ENCODE assay signal across 8 cellular contexts in the genomic region with DNA sequence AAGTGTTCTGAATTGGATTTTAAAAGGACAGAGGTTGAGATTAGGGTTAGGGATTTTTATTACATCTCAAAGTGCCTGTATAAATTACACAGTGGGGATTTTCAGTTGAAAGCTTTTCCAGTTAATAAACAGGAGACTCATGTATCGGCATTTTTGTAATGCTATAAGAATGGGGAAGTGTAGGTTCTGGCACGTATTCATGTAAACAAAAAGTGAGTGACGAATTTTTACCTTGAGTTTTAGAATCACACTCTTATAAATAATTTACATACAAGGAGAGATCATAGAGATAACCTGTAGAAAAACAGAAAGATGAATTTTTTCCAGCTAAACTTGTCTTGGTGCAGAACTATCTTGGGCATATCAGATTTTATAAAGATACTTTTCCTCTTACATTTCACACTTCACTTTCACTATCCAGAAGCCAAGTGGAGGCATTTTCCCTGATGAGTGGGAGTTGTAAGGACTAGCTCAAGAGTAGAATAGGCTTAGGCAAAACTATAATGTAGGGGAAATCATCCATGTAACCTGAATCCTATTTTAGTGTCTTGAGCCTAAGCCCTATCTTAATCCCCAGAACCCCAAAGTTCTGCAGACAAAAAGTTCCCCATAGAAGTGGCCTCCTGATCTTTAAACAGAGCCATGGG. TPM values are rescaled to one million over a fixed set of nuclear protein-coding genes. Genes with fewer than 3 reads are reported as not detected.
DNase-seq lines count a peak whose midpoint lies in the region; ATAC-seq and TF ChIP-seq lines count a peak whose summit lies in the region.

No MANE protein-coding gene starts in this region.

- TF ChIP-seq CTCF in fibroblast of villous mesenchyme (IDR thresholded peaks at IDR 0.05; ENCODE audit: insufficient read depth, low read depth, low read length) (no peak), upper lobe of left lung (IDR thresholded peaks at IDR 0.05) (no peak), H9 (conservative IDR thresholded peaks at IDR 0.05) (no peak), endothelial cell (IDR thresholded peaks at IDR 0.05; ENCODE audit: unreplicated experiment) (no peak)

- H3K56ac ChIP-seq in H9 (ENCODE audit: insufficient read length, low read depth, low read length) = no peak overlapping the region

- H3T11ph ChIP-seq in H9 (ENCODE audit: low read length) = no peak overlapping the region

- CTCF ChIA-PET in activated naive CD4-positive, alpha-beta T cell treated with anti-CD3 and anti-CD28 coated beads, Interleukin-2, amount 10 ng/mL, durations not matched to agents 7 days and 5 days (lab: Charles Lee) = interaction anchor here (1.1 kb wide), 1 partner anchor 21 kb away, joined by 4 read pairs; no protein-coding TSS in a partner anchor

- H3K4me1 ChIP-seq in upper lobe of left lung (peaks cover 21 to 36% (median 22%) of the 10 kb centered on the region in 4 donors), H9 (ENCODE audit: insufficient read depth, low read length) (no peaks in the 10 kb centered on the region)

- peak overlapping the region; percentile 53 for H3K4me3 Mint-ChIP-seq in activated naive CD4-positive, alpha-beta T cell treated with anti-CD3 and anti-CD28 coated beads, Interleukin-2, amount 10 ng/mL, durations not matched to agents 7 days and 5 days
- H3K4me3 Mint-ChIP-seq in T-helper 17 cell (peak overlapping the region; percentile 77), H9 (no peak overlapping the region), endothelial cell (ENCODE audit: unreplicated experiment) (no peak overlapping the region)

- H3K9me3 ChIP-seq in T-helper 17 cell (ENCODE audit: control insufficient read depth, low read length, poor library complexity, severe bottlenecking) = no peaks in the 10 kb centered on the region
- no peaks in the 10 kb centered on the region for H3K9me3 ChIP-seq in upper lobe of left lung
- no peaks in the 10 kb centered on the region for H3K9me3 ChIP-seq in H9 (ENCODE audit: control insufficient read depth, low read depth, low read length)

- H3K36me3 ChIP-seq in upper lobe of left lung = no peaks in the 10 kb centered on the region

- no peaks in the 10 kb centered on the region for H3K23me2 ChIP-seq in H9 (ENCODE audit: insufficient read length, low read depth, low read length, poor library complexity, severe bottlenecking)

- H3K79me1 ChIP-seq in H9 (ENCODE audit: insufficient read depth, low read depth, low read length, poor library complexity, severe bottlenecking) = no peaks in the 10 kb centered on the region

- H3K4me3 ChIP-seq in fibroblast of villous mesenchyme (ENCODE audit: low read depth, low read length) = no peak overlapping the region
- H3K4me3 ChIP-seq in upper lobe of left lung = no peak overlapping the region

- DNase-seq in activated naive CD4-positive, alpha-beta T cell treated with anti-CD3 and anti-CD28 coated beads, Interleukin-2, amount 10 ng/mL, durations not matched to agents 7 days and 5 days = no peak
- DNase-seq in activated naive CD4-positive, alpha-beta T cell treated with anti-CD3 and anti-CD28 coated beads, Interleukin-2, amount 50 U/mL, for 72 hours (ENCODE audit: low spot score in 2 of 2) = no peak
- no peak for DNase-seq in T-helper 17 cell
- DNase-seq in fibroblast of villous mesenchyme (ENCODE audit: low read depth) = peak; percentile 21
- no peak for DNase-seq in upper lobe of left lung
- DNase-seq in H9 = no peak
- no peak for DNase-seq in endothelial cell (ENCODE audit: low spot score)

- no peak overlapping the region for H2AFZ ChIP-seq in H9 (ENCODE audit: low read length)

- H3K27me3 Mint-ChIP-seq in activated naive CD4-positive, alpha-beta T cell treated with anti-CD3 and anti-CD28 coated beads, Interleukin-2, amount 10 ng/mL, durations not matched to agents 7 days and 5 days = no peaks in the 10 kb centered on the region
- no peaks in the 10 kb centered on the region for H3K27me3 Mint-ChIP-seq in T-helper 17 cell
- H3K27me3 Mint-ChIP-seq in H9 (ENCODE audit: low read depth) = no peaks in the 10 kb centered on the region
- H3K27me3 Mint-ChIP-seq in endothelial cell (ENCODE audit: unreplicated experiment) = no peaks in the 10 kb centered on the region

- H2BK20ac ChIP-seq in H9 (ENCODE audit: low read depth, low read length, poor library complexity, severe bottlenecking) = no peak overlapping the region

- TF ChIP-seq EP300 in upper lobe of left lung (IDR thresholded peaks at IDR 0.05) = peak in 2 of 4 donors; percentile 44 to 58

- TF ChIP-seq POLR2A in upper lobe of left lung (IDR thresholded peaks at IDR 0.05) = no peak

- no peak overlapping the region for H3K4me2 ChIP-seq in H9 (ENCODE audit: insufficient read depth, insufficient read length, low read length)

- no peak overlapping the region for H3K4ac ChIP-seq in H9 (ENCODE audit: low read depth, low read length)

- H4K20me1 ChIP-seq in H9 (ENCODE audit: control insufficient read depth, insufficient read depth, insufficient read length) = no peaks in the 10 kb centered on the region

- 10 to 19% methylated on average over 3 of the region's 3 CpGs for WGBS in upper lobe of left lung, 2 donors
- no CpG with 5 or more reads among the region's 3 CpGs for WGBS in H9 (ENCODE audit: extremely low coverage, insufficient read length, low lambda C conversion rate)

- no peak overlapping the region for H3K9ac ChIP-seq in H9 (ENCODE audit: extremely low read depth, insufficient read length, low read length)

- no peak overlapping the region for H2BK5ac ChIP-seq in H9 (ENCODE audit: insufficient read length, low read length)

- H4K91ac ChIP-seq in H9 (ENCODE audit: insufficient read length, low read depth, low read length) = no peak overlapping the region

- H3K27me3 ChIP-seq in upper lobe of left lung (no peaks in the 10 kb centered on the region), H9 (ENCODE audit: insufficient read depth, low read length) (no peaks in the 10 kb centered on the region)

- no peak overlapping the region for H2BK15ac ChIP-seq in H9 (ENCODE audit: low read depth, low read length)

- H4K5ac ChIP-seq in H9 (ENCODE audit: insufficient read length, low read depth, low read length) = no peak overlapping the region

- no peak overlapping the region for H2BK120ac ChIP-seq in H9 (ENCODE audit: low read depth, low read length, poor library complexity, severe bottlenecking)

- H2AK5ac ChIP-seq in H9 (ENCODE audit: insufficient read length, low read length) = no peak overlapping the region

- ATAC-seq in activated naive CD4-positive, alpha-beta T cell treated with anti-CD3 and anti-CD28 coated beads, Interleukin-2, amount 50 U/mL, for 72 hours = no peak
- ATAC-seq in T-helper 17 cell (no peak), upper lobe of left lung (ENCODE audit: low FRiP score in 2 of 2) (peak in 1 of 2 donors; percentile 12), HG02588 (IDR thresholded peaks at IDR 0.05; ENCODE audit: unreplicated experiment) (no peak)

- H3K18ac ChIP-seq in H9 (ENCODE audit: insufficient read length, low read depth, low read length) = no peak overlapping the region

- H4K8ac ChIP-seq in H9 (replicated peaks; ENCODE audit: insufficient read length, low read depth, low read length) = no peak overlapping the region

- no peak overlapping the region for H3K23ac ChIP-seq in H9 (ENCODE audit: insufficient read length, low read depth, low read length)

- peak overlapping the region; percentile 53 to 69 (median 58) for H3K27ac ChIP-seq in upper lobe of left lung
- H3K27ac ChIP-seq in H9 (ENCODE audit: insufficient read length, low read depth, low read length) = no peak overlapping the region

- peaks cover 12% of the 10 kb centered on the region for H3K9me3 Mint-ChIP-seq in activated naive CD4-positive, alpha-beta T cell treated with anti-CD3 and anti-CD28 coated beads, Interleukin-2, amount 10 ng/mL, durations not matched to agents 7 days and 5 days
- H3K9me3 Mint-ChIP-seq in activated naive CD4-positive, alpha-beta T cell treated with anti-CD3 and anti-CD28 coated beads, Interleukin-2, amount 50 U/mL, for 72 hours = peaks cover 0 to 7% of the 10 kb centered on the region in 2 donors
- no peaks in the 10 kb centered on the region for H3K9me3 Mint-ChIP-seq in H9
- H3K9me3 Mint-ChIP-seq in endothelial cell (ENCODE audit: unreplicated experiment) = no peaks in the 10 kb centered on the region

- H2BK12ac ChIP-seq in H9 (ENCODE audit: insufficient read length, low read depth, low read length) = no peak overlapping the region

- no peak overlapping the region for H3K14ac ChIP-seq in H9 (ENCODE audit: insufficient read depth, low read length)

- H3K4me1 Mint-ChIP-seq in activated naive CD4-positive, alpha-beta T cell treated with anti-CD3 and anti-CD28 coated beads, Interleukin-2, amount 10 ng/mL, durations not matched to agents 7 days and 5 days = peaks cover 87% of the 10 kb centered on the region
- H3K4me1 Mint-ChIP-seq in T-helper 17 cell (peaks cover 39% of the 10 kb centered on the region), H9 (peaks cover 4 to 10% of the 10 kb centered on the region in 2 experiments), endothelial cell (ENCODE audit: unreplicated experiment) (peaks cover 28% of the 10 kb centered on the region)

- H3K36me3 Mint-ChIP-seq in activated naive CD4-positive, alpha-beta T cell treated with anti-CD3 and anti-CD28 coated beads, Interleukin-2, amount 10 ng/mL, durations not matched to agents 7 days and 5 days = peaks cover 94% of the 10 kb centered on the region
- peaks cover 54 to 80% of the 10 kb centered on the region in 2 donors for H3K36me3 Mint-ChIP-seq in activated naive CD4-positive, alpha-beta T cell treated with anti-CD3 and anti-CD28 coated beads, Interleukin-2, amount 50 U/mL, for 72 hours
- peaks cover 3% of the 10 kb centered on the region for H3K36me3 Mint-ChIP-seq in T-helper 17 cell (ENCODE audit: low read depth)
- no peaks in the 10 kb centered on the region for H3K36me3 Mint-ChIP-seq in H9 (ENCODE audit: insufficient read depth in 1 of 3, low read depth in 3 of 3)
- H3K36me3 Mint-ChIP-seq in endothelial cell (ENCODE audit: low read depth, unreplicated experiment) = no peaks in the 10 kb centered on the region

- H3K79me2 ChIP-seq in H9 (ENCODE audit: insufficient read depth, low read length) = no peaks in the 10 kb centered on the region

- peak overlapping the region; percentile 66 for H3K27ac Mint-ChIP-seq in activated naive CD4-positive, alpha-beta T cell treated with anti-CD3 and anti-CD28 coated beads, Interleukin-2, amount 10 ng/mL, durations not matched to agents 7 days and 5 days
- H3K27ac Mint-ChIP-seq in activated naive CD4-positive, alpha-beta T cell treated with anti-CD3 and anti-CD28 coated beads, Interleukin-2, amount 50 U/mL, for 72 hours = peak overlapping the region in 1 of 2 donors; percentile 88
- H3K27ac Mint-ChIP-seq in T-helper 17 cell (peak overlapping the region; percentile 92), H9 (no peak overlapping the region), endothelial cell (ENCODE audit: unreplicated experiment) (no peak overlapping the region)

RNA-seq across cellular contexts. Expression of a gene that starts 42.0 kb away (rescaled TPM):
- 100 to 1,000 TPM in 1 of 2 donors, 10 to 100 TPM in 1; 83.0 to 158 TPM for total RNA-seq in activated naive CD4-positive, alpha-beta T cell treated with anti-CD3 and anti-CD28 coated beads, Interleukin-2, amount 50 U/mL, for 72 hours
- total RNA-seq in T-helper 17 cell (100 to 1,000 TPM; 150 to 170 TPM), fibroblast of villous mesenchyme (38.3 and 76.4 TPM in 2 replicates), upper lobe of left lung (100 to 1,000 TPM in 4 of 6 donors, 10 to 100 TPM in 2; 79.6 to 352 (median 229) TPM), H9 (2021) (15.4 and 18.8 TPM in 2 replicates), endothelial cell (ENCODE audit: unreplicated experiment) (89.6 TPM)

Comparison
In these comparisons a context has a peak if more than half of its experiments do, and no peak if none do; other contexts are left out.
1. H3K27ac Mint-ChIP-seq: peak in activated naive CD4-positive, alpha-beta T cell treated with anti-CD3 and anti-CD28 coated beads, Interleukin-2, amount 10 ng/mL, durations not matched to agents 7 days and 5 days (single experiment) and T-helper 17 cell (single experiment); none in H9 (0 of 3) and endothelial cell (single experiment).
2. H3K4me3 Mint-ChIP-seq: peak in activated naive CD4-positive, alpha-beta T cell treated with anti-CD3 and anti-CD28 coated beads, Interleukin-2, amount 10 ng/mL, durations not matched to agents 7 days and 5 days (single experiment) and T-helper 17 cell (single experiment); none in H9 (0 of 2) and endothelial cell (single experiment).